ENCODE assay signal across 11 cellular contexts in genomic region chr19:10797541-10798256, GRCh38. TPM values are rescaled to one million over a fixed set of nuclear protein-coding genes. Genes with fewer than 3 reads are reported as not detected.
DNase-seq lines count a peak whose midpoint lies in the region; ATAC-seq, FAIRE-seq and TF ChIP-seq lines count a peak whose summit lies in the region.
"Had no signal": no experiment of that assay in that cellular context is flagged by ENCODE, and none has a peak within 500 bp of the region (broad histone marks: within the 10 kb centered on the region; RNA-seq: fewer than 3 reads in every experiment).

No MANE protein-coding gene starts in this region.

- ATAC-seq in right lobe of liver (peak; percentile 5 to 54 (median 20)), HepG2 (no peak; the same call in 2 of the 3 replicates), HG03342 (IDR thresholded peaks at IDR 0.05; ENCODE audit: unreplicated experiment) (no peak), HG03045 (IDR thresholded peaks at IDR 0.05; ENCODE audit: unreplicated experiment) (no peak)
- ATAC-seq: A549 had no signal

- DNase-seq in right lobe of liver (no peak), HepG2 (ENCODE audit: low spot score) (no peak), progenitor cell of endocrine pancreas (ENCODE audit: low spot score, unreplicated experiment) (no peak), EL (no peak), NOMO-1 treated with dmso at 0.1 percent for 144 hours (lab: John Stamatoyannopoulos, UW; ENCODE audit: unreplicated experiment) (no peak)
- DNase-seq: NCI-H1092 treated with DMSO at 0.1 percent for 48 hours had no signal

- no peak overlapping the region for H3K9ac ChIP-seq in HepG2 (ENCODE audit: insufficient read depth, low read depth, low read length)

- POLR2A ChIA-PET in HepG2 (lab: Yijun Ruan, JAX) = no interaction called here

- TF ChIP-seq CTCF in right lobe of liver (IDR thresholded peaks at IDR 0.05) = no peak
- no peak for TF ChIP-seq CTCF in HepG2 (CRISPR knock-in tag; IDR thresholded peaks at IDR 0.05)
- no peak for TF ChIP-seq CTCF in progenitor cell of endocrine pancreas (IDR thresholded peaks at IDR 0.05; ENCODE audit: unreplicated experiment)

- TF ChIP-seq EP300 in HepG2 (IDR thresholded peaks at IDR 0.05; ENCODE audit: low read depth in 2 of 2, low read length in 2 of 2) (no peak), HepG2 (CRISPR knock-in tag; IDR thresholded peaks at IDR 0.05; ENCODE audit: borderline replicate concordance) (no peak)

- no peaks in the 10 kb centered on the region for H4K20me1 ChIP-seq in HepG2 (ENCODE audit: insufficient read depth, low read length)

- no peaks in the 10 kb centered on the region for H3K4me1 ChIP-seq in right lobe of liver
- no peaks in the 10 kb centered on the region for H3K4me1 ChIP-seq in HepG2 (ENCODE audit: insufficient read depth, low read length)
- H3K4me1 ChIP-seq: A549 had no signal

- H3K9me3 ChIP-seq in right lobe of liver (no peaks in the 10 kb centered on the region), HepG2 (ENCODE audit: low read length) (no peaks in the 10 kb centered on the region)
- H3K9me3 ChIP-seq: A549, neutrophil had no signal

- H3K4me3 Mint-ChIP-seq in activated naive CD4-positive, alpha-beta T cell treated with anti-CD3 and anti-CD28 coated beads, Interleukin-2, amount 50 U/mL, for 24 hours = peak overlapping the region; percentile 75
- H3K4me3 Mint-ChIP-seq in progenitor cell of endocrine pancreas (ENCODE audit: low read depth) = no peak overlapping the region

- H3K36me3 ChIP-seq in right lobe of liver = peaks cover 4 to 62% (median 29%) of the 10 kb centered on the region in 4 donors
- peaks cover 26 to 74% of the 10 kb centered on the region in 2 experiments for H3K36me3 ChIP-seq in HepG2 (replicated peaks in 1 of 2; ENCODE audit: control insufficient read depth in 1 of 2, insufficient read depth in 2 of 2, low read length in 2 of 2)

- H3K4me1 Mint-ChIP-seq in activated naive CD4-positive, alpha-beta T cell treated with anti-CD3 and anti-CD28 coated beads, Interleukin-2, amount 50 U/mL, for 24 hours = peaks cover 24% of the 10 kb centered on the region
- H3K4me1 Mint-ChIP-seq in progenitor cell of endocrine pancreas (ENCODE audit: low read depth) = no peaks in the 10 kb centered on the region

- no peaks in the 10 kb centered on the region for H3K27me3 Mint-ChIP-seq in activated naive CD4-positive, alpha-beta T cell treated with anti-CD3 and anti-CD28 coated beads, Interleukin-2, amount 50 U/mL, for 24 hours
- no peaks in the 10 kb centered on the region for H3K27me3 Mint-ChIP-seq in progenitor cell of endocrine pancreas

- no TSS peak for BruUV-seq in HepG2 (replicated peaks; lab: Mats Ljungman, UMichigan)

- H3K27me3 ChIP-seq in right lobe of liver (no peaks in the 10 kb centered on the region), HepG2 (ENCODE audit: control insufficient read depth in 1 of 2, insufficient read depth in 2 of 2, low read length in 2 of 2) (no peaks in the 10 kb centered on the region)
- H3K27me3 ChIP-seq: neutrophil had no signal

- H3K79me2 ChIP-seq in HepG2 (ENCODE audit: insufficient read depth, low read length) = no peaks in the 10 kb centered on the region

- H3K4me2 ChIP-seq in HepG2 (ENCODE audit: low read depth, low read length) = no peak overlapping the region
- H3K4me2 ChIP-seq: A549 had no signal

- 68% methylated on average over 9 of the region's 19 CpGs for WGBS in right lobe of liver (ENCODE audit: insufficient coverage, low coverage, low lambda C conversion rate, missing lambda C conversion rate)
- 96% methylated on average over 19 of the region's 19 CpGs for WGBS in HepG2 (ENCODE audit: low lambda C conversion rate)

- TF ChIP-seq POLR2A in right lobe of liver (IDR thresholded peaks at IDR 0.05) (no peak), HepG2 (IDR thresholded peaks at IDR 0.05; ENCODE audit: insufficient read depth in 1 of 2, low read depth in 2 of 2, low read length in 2 of 2) (no peak)

- in situ Hi-C loops in HepG2 (cut with HindIII; ENCODE audit: extremely low pct_ligation_motif_present, low pct_unique_long_range_greater_than_20kb) = no loop called here

- TF ChIP-seq RAD21 in HepG2 (CRISPR knock-in tag; IDR thresholded peaks at IDR 0.05) = no peak

- H3K4me3 ChIP-seq in right lobe of liver (no peak overlapping the region), HepG2 (replicated peaks in 1 of 3; ENCODE audit: insufficient read depth in 1 of 3, low read depth in 2 of 3, low read length in 3 of 3) (no peak overlapping the region)
- H3K4me3 ChIP-seq: A549 had no signal

- intact Hi-C loops in right lobe of liver (cut with DNase I) (no loop called here), HepG2 (cut with micrococcal nuclease; ENCODE audit: unreplicated experiment) (no loop called here)

- no peak overlapping the region for H2AFZ ChIP-seq in HepG2 (ENCODE audit: low read length)

- no peak for FAIRE-seq in HepG2 (lab: Jason Lieb, UNC)
- FAIRE-seq: A549 had no signal

- no peaks in the 10 kb centered on the region for H3K9me3 Mint-ChIP-seq in activated naive CD4-positive, alpha-beta T cell treated with anti-CD3 and anti-CD28 coated beads, Interleukin-2, amount 50 U/mL, for 24 hours
- no peaks in the 10 kb centered on the region for H3K9me3 Mint-ChIP-seq in progenitor cell of endocrine pancreas (ENCODE audit: low read depth)

- peak overlapping the region; percentile 98 for H3K27ac Mint-ChIP-seq in activated naive CD4-positive, alpha-beta T cell treated with anti-CD3 and anti-CD28 coated beads, Interleukin-2, amount 50 U/mL, for 24 hours
- peak overlapping the region; percentile 10 for H3K27ac Mint-ChIP-seq in progenitor cell of endocrine pancreas

- no peak overlapping the region for H3K27ac ChIP-seq in right lobe of liver
- no peak overlapping the region for H3K27ac ChIP-seq in HepG2 (ENCODE audit: extremely low read length, insufficient read depth, low read length)
- H3K27ac ChIP-seq: A549, neutrophil had no signal

- H3K36me3 Mint-ChIP-seq in activated naive CD4-positive, alpha-beta T cell treated with anti-CD3 and anti-CD28 coated beads, Interleukin-2, amount 50 U/mL, for 24 hours = peaks cover 7% of the 10 kb centered on the region
- H3K36me3 Mint-ChIP-seq in progenitor cell of endocrine pancreas (ENCODE audit: insufficient read depth) = peaks cover 5% of the 10 kb centered on the region

- CTCF ChIA-PET in HepG2 (lab: Yijun Ruan, JAX; ENCODE audit: low intra/inter-chr PET ratio, low total read pairs) = no interaction called here

TF ChIP-seq in HepG2, 621 proteins besides CTCF, POLR2A, EP300 and RAD21 (continues in another document):
- no peak for TF ChIP-seq TBX2 (CRISPR knock-in tag; IDR thresholded peaks at IDR 0.05; ENCODE audit: borderline replicate concordance)

RNA-seq across cellular contexts. Expression of gene TMED1, which starts 38.3 kb away (rescaled TPM):
- total RNA-seq in right lobe of liver (10 to 100 TPM; 19.1 to 24.1 (median 21.7) TPM), HepG2 (2016; rRNA removed; fragmentation: Illumina TruSeq; extraction: Trizol) (26.4 and 51.8 TPM in 2 replicates), progenitor cell of endocrine pancreas (32.6 and 39.3 TPM in 2 replicates)
- total RNA-seq in HepG2 (2016; cell fraction: cytosol; rRNA removed; fragmentation: Illumina TruSeq; extraction: Trizol; ENCODE audit: low read depth) = 16.7 and 20.2 TPM in 2 replicates
- total RNA-seq in HepG2 (2016; cell fraction: insoluble cytoplasmic fraction; rRNA removed; fragmentation: Illumina TruSeq; extraction: Trizol) = 27.5 and 55.8 TPM in 2 replicates
- 28.1 and 29.2 TPM in 2 replicates for total RNA-seq in HepG2 (2016; cell fraction: membrane; rRNA removed; fragmentation: Illumina TruSeq; extraction: Trizol)
- 33.0 and 36.4 TPM in 2 replicates for total RNA-seq in HepG2 (2016; cell fraction: nucleus; rRNA removed; fragmentation: Illumina TruSeq; extraction: Trizol)
- polyA plus RNA-seq in HepG2 (2011; rRNA removed) = 48.3 and 59.9 TPM in 2 replicates
- 79.8 and 90.0 TPM in 2 replicates for polyA plus RNA-seq in HepG2 (2011; cell fraction: cytosol; rRNA removed)
- polyA plus RNA-seq in HepG2 (2011; cell fraction: nucleus; rRNA removed) = 24.7 and 26.9 TPM in 2 replicates
- polyA plus RNA-seq in HepG2 (2012) = 25.8 and 36.4 TPM in 2 replicates
- polyA plus RNA-seq in HepG2 (2016; cell fraction: cytosol; fragmentation: Illumina TruSeq; extraction: Trizol; ENCODE audit: low read depth) = 15.9 and 17.5 TPM in 2 replicates
- polyA plus RNA-seq in HepG2 (2016; cell fraction: insoluble cytoplasmic fraction; fragmentation: Illumina TruSeq; extraction: Trizol; ENCODE audit: low read depth) = 22.0 and 23.3 TPM in 2 replicates
- polyA plus RNA-seq in HepG2 (2016; cell fraction: membrane; fragmentation: Illumina TruSeq; extraction: Trizol; ENCODE audit: low read depth) = 17.1 and 19.3 TPM in 2 replicates
- polyA plus RNA-seq in HepG2 (2016; cell fraction: nucleus; fragmentation: Illumina TruSeq; extraction: Trizol; ENCODE audit: insufficient read depth, low read depth) = 53.0 and 55.2 TPM in 2 replicates
- 28.9 and 40.3 TPM in 2 replicates for polyA minus RNA-seq in HepG2 (2011; rRNA and poly(A)+ RNA removed; ENCODE audit: low replicate concordance)
- polyA minus RNA-seq in HepG2 (2011; cell fraction: cytosol; rRNA and poly(A)+ RNA removed) = 17.3 and 19.4 TPM in 2 replicates
- polyA minus RNA-seq in HepG2 (2011; cell fraction: nucleus; rRNA and poly(A)+ RNA removed) = 7.7 and 10.1 TPM in 2 replicates

RNA-seq across cellular contexts. Expression of gene C19orf38, which starts 50.5 kb away (rescaled TPM):
- 1 to 10 TPM in 5 of 6 experiments, under 1 TPM in 1; 0.58 to 2.7 (median 1.4) TPM for total RNA-seq in right lobe of liver
- total RNA-seq in HepG2 (2016; rRNA removed; fragmentation: Illumina TruSeq; extraction: Trizol) = not detected in 2 replicates
- not detected in 2 replicates for total RNA-seq in HepG2 (2016; cell fraction: cytosol; rRNA removed; fragmentation: Illumina TruSeq; extraction: Trizol; ENCODE audit: low read depth)
- not detected in 2 replicates for total RNA-seq in HepG2 (2016; cell fraction: insoluble cytoplasmic fraction; rRNA removed; fragmentation: Illumina TruSeq; extraction: Trizol)
- 0.37 TPM in 1 of 2 replicates, not detected in the other for total RNA-seq in HepG2 (2016; cell fraction: membrane; rRNA removed; fragmentation: Illumina TruSeq; extraction: Trizol)
- not detected in 2 replicates for total RNA-seq in HepG2 (2016; cell fraction: nucleus; rRNA removed; fragmentation: Illumina TruSeq; extraction: Trizol)
- polyA plus RNA-seq in HepG2 (2011; rRNA removed) = 0.10 and 0.11 TPM in 2 replicates
- 0.09 TPM in 1 of 2 replicates, not detected in the other for polyA plus RNA-seq in HepG2 (2011; cell fraction: cytosol; rRNA removed)
- not detected in 2 replicates for polyA plus RNA-seq in HepG2 (2011; cell fraction: nucleus; rRNA removed)
- 0.12 TPM in 1 of 2 replicates, not detected in the other for polyA plus RNA-seq in HepG2 (2012)
- polyA plus RNA-seq in HepG2 (2016; cell fraction: cytosol; fragmentation: Illumina TruSeq; extraction: Trizol; ENCODE audit: low read depth) = not detected in 2 replicates
- not detected in 2 replicates for polyA plus RNA-seq in HepG2 (2016; cell fraction: insoluble cytoplasmic fraction; fragmentation: Illumina TruSeq; extraction: Trizol; ENCODE audit: low read depth)
- 0.14 TPM in 1 of 2 replicates, not detected in the other for polyA plus RNA-seq in HepG2 (2016; cell fraction: membrane; fragmentation: Illumina TruSeq; extraction: Trizol; ENCODE audit: low read depth)
- not detected in 2 replicates for polyA plus RNA-seq in HepG2 (2016; cell fraction: nucleus; fragmentation: Illumina TruSeq; extraction: Trizol; ENCODE audit: insufficient read depth, low read depth)
- polyA minus RNA-seq in HepG2 (2011; rRNA and poly(A)+ RNA removed; ENCODE audit: low replicate concordance) = 0.49 TPM in 1 of 2 replicates, not detected in the other
- not detected in 2 replicates for polyA minus RNA-seq in HepG2 (2011; cell fraction: cytosol; rRNA and poly(A)+ RNA removed)
- not detected in 2 replicates for polyA minus RNA-seq in HepG2 (2011; cell fraction: nucleus; rRNA and poly(A)+ RNA removed)
- total RNA-seq in progenitor cell of endocrine pancreas = 0.31 and 0.33 TPM in 2 replicates

Comparison
In these comparisons a context has a peak if more than half of its experiments do, and no peak if none do; other contexts are left out.
1. ATAC-seq: peak in right lobe of liver (4 of 4); none in HepG2 (single experiment), HG03342 (single experiment) and HG03045 (single experiment).